26 cellular contexts compared by ENCODE assay signal in the genomic region with DNA sequence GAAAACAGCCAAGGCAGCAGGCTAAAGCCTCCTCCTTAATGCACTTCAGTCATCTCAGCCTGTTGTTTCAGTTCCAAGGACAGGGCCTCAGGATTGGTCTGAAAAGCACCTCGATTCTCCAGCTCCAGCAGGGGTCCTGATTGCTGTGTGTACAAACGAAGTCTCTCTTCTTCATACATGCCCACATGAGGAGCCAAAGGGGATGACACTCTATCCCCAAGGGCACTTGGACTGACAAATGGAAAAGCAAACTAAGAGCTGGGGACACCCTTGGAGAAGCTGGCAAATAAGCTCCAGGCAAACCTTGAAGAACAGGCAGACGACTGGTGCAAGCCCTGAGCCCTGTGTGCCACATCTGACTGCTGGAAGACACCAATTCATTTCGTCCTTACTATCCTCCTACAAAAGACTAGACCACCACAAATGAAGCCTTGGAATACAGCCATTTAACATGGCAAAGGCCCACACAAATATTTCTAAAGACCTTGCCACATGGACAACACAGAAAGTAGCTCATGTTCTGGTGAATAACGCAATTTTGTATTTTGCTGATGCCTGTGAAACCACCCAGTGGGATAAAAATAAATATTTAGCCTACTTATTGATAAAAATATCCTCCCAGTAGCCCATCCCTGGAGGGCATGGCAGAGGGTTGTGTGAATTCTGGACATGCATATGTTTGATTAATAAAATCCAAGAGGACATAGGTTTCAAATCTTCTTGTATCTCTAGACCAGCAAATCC.
DNase-seq lines count a peak whose midpoint lies in the region; ATAC-seq, FAIRE-seq and TF ChIP-seq lines count a peak whose summit lies in the region.
"Had no signal": no experiment of that assay in that cellular context is flagged by ENCODE, and none has a peak within 500 bp of the region (broad histone marks: within the 10 kb centered on the region; RNA-seq: fewer than 3 reads in every experiment).

No MANE protein-coding gene starts in this region.

- TF ChIP-seq EP300 in H1 (IDR thresholded peaks at IDR 0.05; ENCODE audit: borderline replicate concordance in 1 of 2, low read depth in 2 of 2, low read length in 2 of 2) = no peak

- H4K20me1 ChIP-seq in BLaER1 treated with 17β-estradiol and CSF1 and Interleukin-3, amounts not matched to agents 10 nM and 100 nM = peaks cover 0 to 42% (median under 1%) of the 10 kb centered on the region in 11 experiments; a peak in 6 of 22 replicates
- H4K20me1 ChIP-seq in MM.1S (ENCODE audit: insufficient read depth, low read length) = 0 out of 2 replicates have a peak, but pooled peaks cover 3% of the 10 kb centered on the region
- H4K20me1 ChIP-seq in H1 (replicated peaks in 1 of 2; ENCODE audit: control insufficient read depth in 1 of 2, insufficient read depth in 2 of 2, low read length in 2 of 2) = peaks cover under 1 to 4% of the 10 kb centered on the region in 2 experiments

- no peaks in the 10 kb centered on the region for H3K9me2 ChIP-seq in MM.1S (replicated peaks; ENCODE audit: insufficient read depth, low read length)

- H3K4me1 ChIP-seq in BLaER1 treated with 17β-estradiol and CSF1 and Interleukin-3, amounts not matched to agents 10 nM and 100 nM = peaks cover 3 to 28% (median 15%) of the 10 kb centered on the region in 10 experiments; a peak in 19 of 20 replicates
- H3K4me1 ChIP-seq in MM.1S (ENCODE audit: low read length) (peaks cover 26% of the 10 kb centered on the region), H1 (replicated peaks in 1 of 4; ENCODE audit: control insufficient read depth in 3 of 4, insufficient read depth in 4 of 4, low read length in 3 of 4) (peaks cover 0 to 6% (median 3%) of the 10 kb centered on the region in 4 experiments; a peak in 4 of 7 replicates)

- no peak overlapping the region for H2BK20ac ChIP-seq in H1 (ENCODE audit: low read length)

- H4K5ac ChIP-seq in H1 (ENCODE audit: insufficient read length, low read depth, low read length) = no peak overlapping the region

- H3K56ac ChIP-seq in H1 (replicated peaks; ENCODE audit: insufficient read length, low read depth, low read length) = no peak overlapping the region

- H3K18ac ChIP-seq in H1 (ENCODE audit: extremely low read depth, low read length) = no peak overlapping the region

- CTCF ChIA-PET in H1 (lab: Charles Lee; ENCODE audit: partially characterized antibody) = interaction anchor here (0.6 to 5.1 kb wide), 7 partner anchors 10 to 98 kb away, joined by 3 to 28 read pairs (median 4); no protein-coding TSS in a partner anchor

- no peaks in the 10 kb centered on the region for H3K27me3 ChIP-seq in BLaER1 treated with 17β-estradiol and CSF1 and Interleukin-3, amounts not matched to agents 10 nM and 100 nM
- H3K27me3 ChIP-seq in MM.1S (replicated peaks; ENCODE audit: insufficient read depth, low read length) (no peaks in the 10 kb centered on the region), H1 (replicated peaks in 1 of 4; ENCODE audit: control insufficient read depth in 3 of 4, extremely low read depth in 1 of 4, insufficient read depth in 3 of 4, low read length in 3 of 4) (no peaks in the 10 kb centered on the region)
- H3K27me3 ChIP-seq: gastroesophageal sphincter had no signal

- H2BK120ac ChIP-seq in H1 (replicated peaks; ENCODE audit: low read depth, low read length) = no peak overlapping the region

- H3K4me1 Mint-ChIP-seq in nephron = peaks cover 58% of the 10 kb centered on the region
- H3K4me1 Mint-ChIP-seq: activated naive CD4-positive, alpha-beta T cell treated with anti-CD3 and anti-CD28 coated beads, Interleukin-2, amount 10 ng/mL, durations not matched to agents 7 days and 5 days; CD14-positive monocyte; natural killer cell had no signal

- H3K27ac ChIP-seq in BLaER1 treated with 17β-estradiol and CSF1 and Interleukin-3, amounts not matched to agents 10 nM and 100 nM = no peak overlapping the region
- H3K27ac ChIP-seq in MM.1S (ENCODE audit: low read length) (peak overlapping the region; percentile 0; the same call in 1 of the 2 replicates), H1 (ENCODE audit: low read depth, low read length) (no peak overlapping the region)

- no peak for TF ChIP-seq POLR2A in H1 (IDR thresholded peaks at IDR 0.05; ENCODE audit: control extremely low read depth in 1 of 2, low read depth in 2 of 2, low read length in 2 of 2)

- no peaks in the 10 kb centered on the region for H3K27me3 Mint-ChIP-seq in nephron (ENCODE audit: low read depth)

- H4K8ac ChIP-seq in H1 (ENCODE audit: extremely low read depth, insufficient read depth, low read length) = no peak overlapping the region

- no peaks in the 10 kb centered on the region for H3K9me3 Mint-ChIP-seq in nephron
- H3K9me3 Mint-ChIP-seq: activated naive CD4-positive, alpha-beta T cell treated with anti-CD3 and anti-CD28 coated beads, Interleukin-2, amount 10 ng/mL, durations not matched to agents 7 days and 5 days; activated T-cell treated with anti-CD3 and anti-CD28 coated beads, Interleukin-2, amount 50 U/mL, for 72 hours; natural killer cell had no signal

- H4K91ac ChIP-seq in H1 (replicated peaks; ENCODE audit: insufficient read length, low read length) = no peak overlapping the region

- H3K36me3 Mint-ChIP-seq in nephron (ENCODE audit: low read depth) = no peaks in the 10 kb centered on the region
- H3K36me3 Mint-ChIP-seq: activated naive CD4-positive, alpha-beta T cell treated with anti-CD3 and anti-CD28 coated beads, Interleukin-2, amount 10 ng/mL, durations not matched to agents 7 days and 5 days; CD14-positive monocyte; natural killer cell had no signal

- H3K9ac ChIP-seq in BLaER1 treated with 17β-estradiol and CSF1 and Interleukin-3, amounts not matched to agents 10 nM and 100 nM = no peak overlapping the region
- no peak overlapping the region for H3K9ac ChIP-seq in MM.1S (ENCODE audit: low read length)
- no peak overlapping the region for H3K9ac ChIP-seq in H1 (replicated peaks in 1 of 4; ENCODE audit: extremely low read depth in 1 of 4, low read depth in 3 of 4, low read length in 3 of 4)

- no peak overlapping the region for H3K23ac ChIP-seq in H1 (ENCODE audit: insufficient read length)

- H3K14ac ChIP-seq in H1 (ENCODE audit: insufficient read length) = no peak overlapping the region

- no peak overlapping the region for H2BK15ac ChIP-seq in H1 (ENCODE audit: low read length)

- peak overlapping the region in 10 of 11 experiments; percentile 8 to 53 (median 20); a peak in 15 of 22 replicates for H3K4me2 ChIP-seq in BLaER1 treated with 17β-estradiol and CSF1 and Interleukin-3, amounts not matched to agents 10 nM and 100 nM
- peak overlapping the region; percentile 35 for H3K4me2 ChIP-seq in MM.1S (ENCODE audit: low read depth, low read length)
- H3K4me2 ChIP-seq in H1 (ENCODE audit: insufficient read depth in 1 of 2, low read depth in 2 of 2, low read length in 2 of 2) = peak overlapping the region in 1 of 2 experiments; percentile 26; a peak in 1 of 4 replicates

- H3F3A ChIP-seq in MM.1S (ENCODE audit: insufficient read depth, low read length) = no peaks in the 10 kb centered on the region

- peak overlapping the region; percentile 81 to 85 (median 82) for H3K27ac Mint-ChIP-seq in nephron
- H3K27ac Mint-ChIP-seq: activated naive CD4-positive, alpha-beta T cell treated with anti-CD3 and anti-CD28 coated beads, Interleukin-2, amount 10 ng/mL, durations not matched to agents 7 days and 5 days; activated T-cell treated with anti-CD3 and anti-CD28 coated beads, Interleukin-2, amount 50 U/mL, for 72 hours; CD14-positive monocyte; natural killer cell had no signal

- no peaks in the 10 kb centered on the region for H3K36me3 ChIP-seq in BLaER1 treated with 17β-estradiol and CSF1 and Interleukin-3, amounts not matched to agents 10 nM and 100 nM
- H3K36me3 ChIP-seq in MM.1S (replicated peaks; ENCODE audit: insufficient read depth, low read length) (no peaks in the 10 kb centered on the region), H1 (ENCODE audit: control insufficient read depth in 2 of 4, insufficient read depth in 4 of 4, low read length in 3 of 4) (no peaks in the 10 kb centered on the region)
- H3K36me3 ChIP-seq: gastroesophageal sphincter had no signal

- H3K79me1 ChIP-seq in H1 (ENCODE audit: low read depth, low read length) = peaks cover 16% of the 10 kb centered on the region

- FAIRE-seq in H1 (lab: Jason Lieb, UNC) = peak; percentile 7

- no peak overlapping the region for H3K4ac ChIP-seq in H1 (replicated peaks; ENCODE audit: insufficient read length, low read depth, low read length)

- no peaks in the 10 kb centered on the region for H3K9me3 ChIP-seq in BLaER1 treated with 17β-estradiol and CSF1 and Interleukin-3, amounts not matched to agents 10 nM and 100 nM (replicated peaks in 1 of 11)
- no peaks in the 10 kb centered on the region for H3K9me3 ChIP-seq in MM.1S (replicated peaks; ENCODE audit: insufficient read depth, low read length)
- no peaks in the 10 kb centered on the region for H3K9me3 ChIP-seq in H1 (ENCODE audit: insufficient read depth in 2 of 2, low read depth in 1 of 2, low read length in 1 of 2)
- H3K9me3 ChIP-seq: gastroesophageal sphincter had no signal

- TF ChIP-seq CTCF in MM.1S (IDR thresholded peaks at IDR 0.05; ENCODE audit: low read length) (no peak), H1 (IDR thresholded peaks at IDR 0.05; ENCODE audit: control extremely low read depth in 1 of 3, insufficient read depth in 1 of 3, low read depth in 1 of 3, low read length in 3 of 3) (no peak), nephron (IDR thresholded peaks at IDR 0.05; ENCODE audit: unreplicated experiment in 3 of 3) (no peak)

- no peak overlapping the region for H3K4me3 ChIP-seq in BLaER1 treated with 17β-estradiol and CSF1 and Interleukin-3, amounts not matched to agents 10 nM and 100 nM
- no peak overlapping the region for H3K4me3 ChIP-seq in MM.1S (ENCODE audit: low read length)
- no peak overlapping the region for H3K4me3 ChIP-seq in H1 (ENCODE audit: extremely low read depth in 1 of 4, insufficient read depth in 2 of 4, low read depth in 3 of 4, low read length in 4 of 4)
- H3K4me3 ChIP-seq: gastroesophageal sphincter, skin epidermis had no signal

- no peak overlapping the region for H2BK5ac ChIP-seq in H1 (ENCODE audit: low read depth, low read length)

- POLR2A ChIA-PET in H1 (lab: Charles Lee; ENCODE audit: partially characterized antibody) = interaction anchor here (0.9 to 1.1 kb wide), 2 partner anchors 11 to 13 kb away, joined by 3 to 4 read pairs; no protein-coding TSS in a partner anchor

- WGBS in H1 (ENCODE audit: extremely low coverage in 1 of 2, insufficient coverage in 1 of 2, insufficient read length in 1 of 2, insufficient replicate concordance in 2 of 2, low coverage in 1 of 2, low lambda C conversion rate in 2 of 2, missing lambda C conversion rate in 1 of 2), 2 experiments = 69% methylated on average over 5 of the region's 5 CpGs; no CpG with 5 or more reads in 1 of the 2 experiments

- H2AK5ac ChIP-seq in H1 (ENCODE audit: low read depth, low read length) = no peak overlapping the region

- no peak for TF ChIP-seq RAD21 in H1 (IDR thresholded peaks at IDR 0.05 in 1 of 2, conservative IDR thresholded peaks at IDR 0.05 in 1 of 2; ENCODE audit: low read depth in 2 of 2, low read length in 2 of 2)

- DNase-seq in MM.1S = no peak
- DNase-seq in H1 (ENCODE audit: low read depth in 1 of 2, low spot score in 2 of 2) = no peak
- DNase-seq in NCI-H524 treated with DMSO at 0.1 percent for 48 hours (lab: John Stamatoyannopoulos, UW) = no peak
- no peak for DNase-seq in NCI-H2029 treated with DMSO at 0.1 percent for 48 hours (lab: John Stamatoyannopoulos, UW)
- DNase-seq: activated CD8-positive, alpha-beta memory T cell treated with anti-CD3 and anti-CD28 coated beads for 24 hours; activated naive CD4-positive, alpha-beta T cell treated with anti-CD3 and anti-CD28 coated beads, Interleukin-2, amount 10 ng/mL, durations not matched to agents 7 days and 5 days; activated T-cell treated with anti-CD3 and anti-CD28 coated beads, Interleukin-2, amount 50 U/mL, for 72 hours; anterior cingulate cortex; GF-D8; H7; natural killer cell; NCI-H2029; NCI-H510A treated with DMSO at 0.1 percent for 48 hours; posterior cingulate gyrus; stimulated activated CD4-positive, alpha-beta T cell treated with anti-CD3 and anti-CD28 coated beads, Interleukin-2, amount 100 ng/mL, for 24 hours; stimulated activated naive CD4-positive, alpha-beta T cell; T1000 had no signal

- peaks cover 2% of the 10 kb centered on the region; the same call in 1 of the 2 replicates for H3K23me2 ChIP-seq in H1 (ENCODE audit: low read depth, low read length)

- no peak overlapping the region for H2BK12ac ChIP-seq in H1 (ENCODE audit: low read depth, low read length)

- ATAC-seq in GM18909 (IDR thresholded peaks at IDR 0.05; ENCODE audit: poor library complexity, unreplicated experiment) (no peak), HG03571 (IDR thresholded peaks at IDR 0.05; ENCODE audit: unreplicated experiment) (no peak)
- ATAC-seq: activated CD4-positive, CD25-positive, alpha-beta regulatory T cell treated with anti-CD3 and anti-CD28 coated beads, Interleukin-2, amount 50 U/mL, for 24 hours; activated T-cell treated with anti-CD3 and anti-CD28 coated beads, Interleukin-2, amount 50 U/mL, for 72 hours; esophagus mucosa; gastroesophageal sphincter; natural killer cell had no signal

- H3K79me2 ChIP-seq in MM.1S (ENCODE audit: low read length) (peaks cover 94% of the 10 kb centered on the region), H1 (ENCODE audit: control insufficient read depth in 1 of 2, insufficient read depth in 2 of 2, low read length in 2 of 2) (peaks cover 4 to 92% of the 10 kb centered on the region in 2 experiments; a peak in 3 of 4 replicates)

- H2AFZ ChIP-seq in MM.1S (ENCODE audit: low read length) = no peak overlapping the region
- no peak overlapping the region for H2AFZ ChIP-seq in H1 (ENCODE audit: low read length)

- no peak overlapping the region for H3K4me3 Mint-ChIP-seq in nephron
- H3K4me3 Mint-ChIP-seq: activated naive CD4-positive, alpha-beta T cell treated with anti-CD3 and anti-CD28 coated beads, Interleukin-2, amount 10 ng/mL, durations not matched to agents 7 days and 5 days; activated T-cell treated with anti-CD3 and anti-CD28 coated beads, Interleukin-2, amount 50 U/mL, for 72 hours; CD14-positive monocyte; natural killer cell had no signal
